Comparison of ENCODE assay signal across 8 cellular contexts in genomic region chr2:217166241-217166640, GRCh38.
DNase-seq lines count a peak whose midpoint lies in the region; ATAC-seq and TF ChIP-seq lines count a peak whose summit lies in the region.

No MANE protein-coding gene starts in this region.

- no peak overlapping the region for H2BK5ac ChIP-seq in mesenchymal stem cell (ENCODE audit: low read depth, low read length, poor library complexity, severe bottlenecking)

- H3K18ac ChIP-seq in mesenchymal stem cell (ENCODE audit: low read depth in 1 of 2, low read length in 2 of 2) = no peak overlapping the region

- H3K4me3 ChIP-seq in AG04449 (ENCODE audit: low read depth, low read length) = no peak overlapping the region
- H3K4me3 ChIP-seq in GM23248 = no peak overlapping the region
- no peak overlapping the region for H3K4me3 ChIP-seq in choroid plexus epithelial cell (ENCODE audit: low read depth, low read length)
- no peak overlapping the region for H3K4me3 ChIP-seq in mesenchymal stem cell (ENCODE audit: insufficient read depth in 1 of 2, low read depth in 1 of 2, low read length in 2 of 2)
- no peak overlapping the region for H3K4me3 ChIP-seq in MG63

- no peak overlapping the region for H3K4ac ChIP-seq in mesenchymal stem cell (ENCODE audit: low read depth in 1 of 2, low read length in 2 of 2)

- H3K36me3 ChIP-seq in GM23248 (ENCODE audit: low read depth) (no peaks in the 10 kb centered on the region), mesenchymal stem cell (ENCODE audit: control insufficient read depth in 1 of 2, insufficient read depth in 2 of 2, low read depth in 1 of 2, low read length in 2 of 2) (no peaks in the 10 kb centered on the region), MG63 (no peaks in the 10 kb centered on the region)

- CTCF ChIA-PET in AG04449 (lab: Yijun Ruan, JAX) = interaction anchor here (0.6 to 5.6 kb wide), 44 partner anchors 9 to 547 kb away, joined by 3 to 122 read pairs (median 4); partner anchors contain the start of gene IGFBP5

- WGBS in GM23248 (ENCODE audit: low coverage in 1 of 2, low lambda C conversion rate in 2 of 2, missing lambda C conversion rate in 2 of 2), 2 experiments = 34 to 46% methylated on average over 2 of the region's 2 CpGs
- no CpG with 5 or more reads among the region's 2 CpGs for WGBS in mesenchymal stem cell

- no peak overlapping the region for H3K4me2 ChIP-seq in GM23248 (ENCODE audit: unreplicated experiment)
- H3K4me2 ChIP-seq in mesenchymal stem cell (ENCODE audit: low read length, poor library complexity, severe bottlenecking) = no peak overlapping the region

- ATAC-seq in HG02759 (IDR thresholded peaks at IDR 0.05; ENCODE audit: unreplicated experiment) = no peak

- 0 out of 2 replicates have a peak overlapping the region, but pooled peaks have one; percentile 28 for H2AFZ ChIP-seq in GM23248
- H2AFZ ChIP-seq in mesenchymal stem cell (ENCODE audit: low read depth, low read length) = no peak overlapping the region

- H3K9me3 ChIP-seq in GM23248 (ENCODE audit: low read depth) = no peaks in the 10 kb centered on the region
- no peaks in the 10 kb centered on the region for H3K9me3 ChIP-seq in mesenchymal stem cell (ENCODE audit: control insufficient read depth, low read length)
- H3K9me3 ChIP-seq in MG63 = no peaks in the 10 kb centered on the region

- no peak overlapping the region for H2BK12ac ChIP-seq in mesenchymal stem cell (ENCODE audit: low read length in 2 of 2)

- no peak overlapping the region for H3K23ac ChIP-seq in mesenchymal stem cell (ENCODE audit: low read length in 2 of 2)

- H3K27ac ChIP-seq in GM23248 (no peak overlapping the region), mesenchymal stem cell (ENCODE audit: low read length, poor library complexity, severe bottlenecking) (no peak overlapping the region)

- TF ChIP-seq CTCF in AG04449 (IDR thresholded peaks at IDR 0.05; ENCODE audit: insufficient read depth, low read length, missing control alignments) (peak; percentile 40), choroid plexus epithelial cell (conservative IDR thresholded peaks at IDR 0.05; ENCODE audit: low read depth, low read length) (peak; percentile 80)

- H4K91ac ChIP-seq in mesenchymal stem cell (ENCODE audit: low read length) = no peak overlapping the region

- H4K8ac ChIP-seq in mesenchymal stem cell (ENCODE audit: low read length) = no peak overlapping the region

- no peaks in the 10 kb centered on the region for H3K79me1 ChIP-seq in mesenchymal stem cell (replicated peaks; ENCODE audit: low read length, poor library complexity, severe bottlenecking)

- POLR2A ChIA-PET in AG04449 (lab: Yijun Ruan, JAX) = interaction anchor here (0.6 kb wide), 2 partner anchors 391 to 699 kb away, joined by 3 to 5 read pairs; no protein-coding TSS in a partner anchor

- H3K27me3 ChIP-seq in GM23248 (replicated peaks; ENCODE audit: insufficient read depth) (no peaks in the 10 kb centered on the region), mesenchymal stem cell (ENCODE audit: control insufficient read depth in 1 of 2, insufficient read depth in 1 of 2, low read length in 2 of 2) (no peaks in the 10 kb centered on the region), MG63 (no peaks in the 10 kb centered on the region)

- H3F3A ChIP-seq in GM23248 (ENCODE audit: insufficient read depth) = no peaks in the 10 kb centered on the region

- no peak overlapping the region for H2BK120ac ChIP-seq in mesenchymal stem cell (ENCODE audit: low read depth, low read length)

- no peaks in the 10 kb centered on the region for H4K20me1 ChIP-seq in GM23248 (ENCODE audit: insufficient read depth)

- peaks cover 8% of the 10 kb centered on the region for H3K4me1 ChIP-seq in GM23248 (ENCODE audit: insufficient read depth)
- H3K4me1 ChIP-seq in mesenchymal stem cell (ENCODE audit: control insufficient read depth, insufficient read depth, low read depth, low read length) = peaks cover 4% of the 10 kb centered on the region

- no peaks in the 10 kb centered on the region for H3K79me2 ChIP-seq in GM23248 (ENCODE audit: insufficient read depth)

- DNase-seq in AG04449 (ENCODE audit: low read depth, low spot score) = no peak
- DNase-seq in GM23248 = peak; percentile 72
- DNase-seq in NCI-H69 (lab: John Stamatoyannopoulos, UW) = peak; percentile 65
- DNase-seq in choroid plexus epithelial cell (ENCODE audit: low read depth) = peak; percentile 82
- peak; percentile 74 for DNase-seq in mesenchymal stem cell
- no peak for DNase-seq in MG63
- DNase-seq in activated gamma-delta T cell treated with Interleukin-2 at 50 U/mL for 16 hours = no peak

- in situ Hi-C loops in GM23248 (cut with MboI) = loop anchor here (10.0 kb wide), 1 partner anchor 461 kb away; no protein-coding TSS in a partner anchor

- no peak overlapping the region for H2AK5ac ChIP-seq in mesenchymal stem cell (ENCODE audit: low read length, severe bottlenecking)

- H3K9ac ChIP-seq in GM23248 (no peak overlapping the region), mesenchymal stem cell (ENCODE audit: low read length) (peak overlapping the region; percentile 64)

- H3K14ac ChIP-seq in mesenchymal stem cell (ENCODE audit: low read length in 2 of 2) = no peak overlapping the region

- H3K9me2 ChIP-seq in GM23248 (ENCODE audit: insufficient read depth) = no peaks in the 10 kb centered on the region

- H2BK15ac ChIP-seq in mesenchymal stem cell (ENCODE audit: low read depth, poor library complexity, severe bottlenecking) = no peak overlapping the region

Comparison
In these comparisons a context has a peak if more than half of its experiments do, and no peak if none do; other contexts are left out.
1. DNase-seq: peak in GM23248 (single experiment), NCI-H69 (single experiment), choroid plexus epithelial cell (single experiment) and mesenchymal stem cell (single experiment); none in AG04449 (single experiment), MG63 (single experiment) and activated gamma-delta T cell treated with Interleukin-2 at 50 U/mL for 16 hours (single experiment).